In the genomic region with DNA sequence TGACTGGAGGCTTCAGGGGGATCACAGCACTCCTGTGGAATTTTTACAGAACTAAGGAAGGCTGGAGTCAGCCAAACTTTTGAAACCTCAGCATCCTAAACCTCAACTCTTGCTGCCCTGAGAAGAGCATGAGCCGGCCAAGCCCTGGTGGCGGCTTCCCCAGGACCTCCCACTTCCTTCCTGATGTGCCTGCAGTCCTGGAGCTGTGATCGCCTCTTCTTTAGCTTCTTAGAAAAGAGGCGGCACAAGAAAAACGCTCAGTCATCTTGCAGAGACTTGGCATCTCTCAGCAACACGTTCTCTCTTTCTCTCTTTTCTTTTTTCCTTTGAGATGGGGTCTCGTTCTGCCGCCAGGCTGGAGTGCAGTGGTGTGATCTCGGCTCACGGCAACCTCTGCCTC, we compare ENCODE assay signal across 8 cellular contexts. TPM values are rescaled to one million over a fixed set of nuclear protein-coding genes. Genes with fewer than 3 reads are reported as not detected.
DNase-seq lines count a peak whose midpoint lies in the region; ATAC-seq and TF ChIP-seq lines count a peak whose summit lies in the region.

No MANE protein-coding gene starts in this region.

- DNase-seq in ELR (ENCODE audit: low read depth) = peak; percentile 30
- DNase-seq in NOMO-1 treated with dmso at 0.1 percent for 144 hours (lab: John Stamatoyannopoulos, UW; ENCODE audit: unreplicated experiment) = peak; percentile 80
- no peak for DNase-seq in epithelial cell of prostate (ENCODE audit: low read depth, low spot score)
- no peak for DNase-seq in neural progenitor cell (ENCODE audit: low spot score)
- DNase-seq in NCI-H524 (lab: John Stamatoyannopoulos, UW) = no peak
- DNase-seq in SK-N-DZ (ENCODE audit: low spot score) = no peak
- DNase-seq in NCI-H1105 treated with DMSO at 0.1 percent for 48 hours (lab: John Stamatoyannopoulos, UW) = no peak

- H3K4me1 ChIP-seq in neural progenitor cell = no peaks in the 10 kb centered on the region

- no peaks in the 10 kb centered on the region for H3K27me3 Mint-ChIP-seq in neural progenitor cell (ENCODE audit: insufficient read depth, low read depth)

- no peak overlapping the region for H3K27ac Mint-ChIP-seq in neural progenitor cell

- no peaks in the 10 kb centered on the region for H3K27me3 ChIP-seq in neural progenitor cell

- H2AFZ ChIP-seq in neural progenitor cell (replicated peaks) = peak overlapping the region; percentile 68

- no peaks in the 10 kb centered on the region for H3K36me3 Mint-ChIP-seq in neural progenitor cell

- no peaks in the 10 kb centered on the region for H3F3A ChIP-seq in neural progenitor cell (ENCODE audit: low read depth)

- no peak overlapping the region for H3K4me2 ChIP-seq in neural progenitor cell

- H3K27ac ChIP-seq in epithelial cell of prostate (peak overlapping the region; percentile 38), neural progenitor cell (no peak overlapping the region)

- H3K79me2 ChIP-seq in neural progenitor cell (ENCODE audit: low read depth) = no peaks in the 10 kb centered on the region

- TF ChIP-seq CTCF in neural progenitor cell (IDR thresholded peaks at IDR 0.05) = no peak

- no peak overlapping the region for H3K9ac ChIP-seq in neural progenitor cell

- no peak for ATAC-seq in HG02571 (IDR thresholded peaks at IDR 0.05; ENCODE audit: unreplicated experiment)

- no peaks in the 10 kb centered on the region for H3K4me1 Mint-ChIP-seq in neural progenitor cell

- no peaks in the 10 kb centered on the region for H4K20me1 ChIP-seq in neural progenitor cell (ENCODE audit: low read depth)

- H3K4me3 Mint-ChIP-seq in neural progenitor cell = no peak overlapping the region

- H3K4me3 ChIP-seq in neural progenitor cell = no peak overlapping the region

- no peaks in the 10 kb centered on the region for H3K9me3 ChIP-seq in neural progenitor cell (ENCODE audit: low read depth)

- no peaks in the 10 kb centered on the region for H3K36me3 ChIP-seq in neural progenitor cell

- no peaks in the 10 kb centered on the region for H3K9me3 Mint-ChIP-seq in neural progenitor cell

RNA-seq across cellular contexts. Expression of a gene that starts 40.4 kb away (rescaled TPM):
- total RNA-seq in neural progenitor cell (ENCODE audit: low replicate concordance) = 2.9 and 3.0 TPM in 2 replicates
- 5.2 and 13.0 TPM in 2 replicates for polyA plus RNA-seq in SK-N-DZ (2014; cell fraction: cytosol; rRNA removed)
- 8.2 and 8.4 TPM in 2 replicates for polyA plus RNA-seq in SK-N-DZ (2014; cell fraction: nucleus; rRNA removed)

Comparison
In these comparisons a context has a peak if more than half of its experiments do, and no peak if none do; other contexts are left out.
1. DNase-seq: peak in ELR (single experiment) and NOMO-1 treated with dmso at 0.1 percent for 144 hours (single experiment); none in epithelial cell of prostate (single experiment), neural progenitor cell (single experiment), NCI-H524 (0 of 2), SK-N-DZ (single experiment) and NCI-H1105 treated with DMSO at 0.1 percent for 48 hours (single experiment).